15 cellular contexts compared by ENCODE assay signal in the genomic region with DNA sequence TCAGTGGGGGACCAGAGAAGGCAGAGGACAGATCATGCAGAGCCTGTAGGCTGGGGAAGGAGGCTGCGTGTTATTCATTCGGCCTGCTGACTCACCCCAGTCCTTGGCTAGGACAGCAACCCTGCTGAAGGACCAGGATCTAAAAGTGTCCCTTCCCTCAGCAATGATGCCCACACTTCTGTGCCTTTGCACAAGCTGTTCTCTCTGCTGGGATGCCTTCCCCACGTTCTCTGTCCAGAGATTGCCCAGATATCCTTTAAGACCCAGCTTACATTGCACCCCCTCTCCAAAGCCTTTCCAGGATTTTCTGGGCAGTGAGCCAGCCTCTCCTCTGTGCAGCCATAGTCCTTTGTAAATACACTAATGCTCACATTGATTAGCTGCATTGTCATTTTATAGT.
DNase-seq lines count a peak whose midpoint lies in the region; ATAC-seq and TF ChIP-seq lines count a peak whose summit lies in the region.
"Had no signal": no experiment of that assay in that cellular context is flagged by ENCODE, and none has a peak within 500 bp of the region (broad histone marks: within the 10 kb centered on the region; RNA-seq: fewer than 3 reads in every experiment).

No MANE protein-coding gene starts in this region.

- TF ChIP-seq CTCF in A673 (conservative IDR thresholded peaks at IDR 0.05; ENCODE audit: low read depth, low read length), result no peak

- H3K4me3 ChIP-seq in A673 (ENCODE audit: low read depth, low read length, poor library complexity, severe bottlenecking), result no peak overlapping the region
- H3K4me3 ChIP-seq: cardiac muscle cell had no signal

- H3K27me3 ChIP-seq in A673 (replicated peaks; ENCODE audit: insufficient read depth, low read depth, low read length, poor library complexity), result no peaks in the 10 kb centered on the region
- H3K27me3 ChIP-seq: cardiac muscle cell had no signal

- DNase-seq in A673 (ENCODE audit: low spot score) (peak; percentile 61), EH (ENCODE audit: low read depth) (peak; percentile 39), NCI-H446 (lab: John Stamatoyannopoulos, UW) (peak; percentile 74 to 92), HT-29 (ENCODE audit: low spot score) (no peak), EL (no peak), cardiac septum (ENCODE audit: low spot score) (no peak)
- DNase-seq: activated CD4-positive, alpha-beta memory T cell treated with anti-CD3 and anti-CD28 coated beads, Interleukin-2, amount 10 ng/mL, durations not matched to agents 7 days and 5 days; activated naive CD4-positive, alpha-beta T cell; AML-193; KBM-7; midbrain had no signal

- ATAC-seq in esophagus mucosa (peak; percentile 56), GM18858 (IDR thresholded peaks at IDR 0.05; ENCODE audit: unreplicated experiment) (no peak)

- H3K27ac ChIP-seq in A673 (ENCODE audit: low read depth, low read length, poor library complexity, severe bottlenecking), result no peak overlapping the region
- H3K27ac ChIP-seq: cardiac muscle cell, parathyroid adenoma had no signal

- no peaks in the 10 kb centered on the region for H3K36me3 ChIP-seq in A673 (ENCODE audit: insufficient read depth, low read length, poor library complexity, severe bottlenecking)
- H3K36me3 ChIP-seq: cardiac muscle cell had no signal

- BruUV-seq in A673 (replicated peaks; lab: Mats Ljungman, UMichigan), result no TSS peak

- H3K9me3 ChIP-seq in A673 (ENCODE audit: low read depth, low read length, poor library complexity, severe bottlenecking), result no peaks in the 10 kb centered on the region

- POLR2A ChIA-PET in A673 (lab: Charles Lee; ENCODE audit: low non-redundant PET), result interaction anchor here (0.6 kb wide), 1 partner anchor 16 kb away, joined by 10 read pairs; no protein-coding TSS in a partner anchor

- peaks cover 18% of the 10 kb centered on the region for H3K4me1 ChIP-seq in A673 (ENCODE audit: insufficient read depth, low read length, poor library complexity, severe bottlenecking)

- CTCF ChIA-PET in A673 (lab: Charles Lee), result no interaction called here

- intact Hi-C loops in A673 (cut with micrococcal nuclease; ENCODE audit: unreplicated experiment) (no loop called here), cardiac septum (cut with DNase I) (no loop called here)

Comparison
In these comparisons a context has a peak if more than half of its experiments do, and no peak if none do; other contexts are left out.
1. DNase-seq: peak in A673 (single experiment), EH (single experiment) and NCI-H446 (2 of 2); none in HT-29 (single experiment), EL (single experiment) and cardiac septum (single experiment).